ENCODE assay signal across 11 cellular contexts in genomic region chr20:10540636-10541493, GRCh38.
DNase-seq lines count a peak whose midpoint lies in the region; ATAC-seq, FAIRE-seq and TF ChIP-seq lines count a peak whose summit lies in the region.
"Had no signal": no experiment of that assay in that cellular context is flagged by ENCODE, and none has a peak within 500 bp of the region (broad histone marks: within the 10 kb centered on the region; RNA-seq: fewer than 3 reads in every experiment).

No MANE protein-coding gene starts in this region.

- peaks cover 17% of the 10 kb centered on the region for H3K4me1 Mint-ChIP-seq in activated naive CD8-positive, alpha-beta T cell treated with anti-CD3 and anti-CD28 coated beads, Interleukin-2, amount 50 U/mL, for 24 hours
- peaks cover 21 to 29% of the 10 kb centered on the region in 2 experiments for H3K4me1 Mint-ChIP-seq in H9

- H3K18ac ChIP-seq in H9 (ENCODE audit: insufficient read length, low read depth, low read length), result no peak overlapping the region

- no peaks in the 10 kb centered on the region for H3K27me3 ChIP-seq in mammary epithelial cell (ENCODE audit: insufficient read depth, low read length)
- H3K27me3 ChIP-seq in right lobe of liver, result no peaks in the 10 kb centered on the region
- H3K27me3 ChIP-seq in H9 (ENCODE audit: insufficient read depth, low read length), result no peaks in the 10 kb centered on the region

- no peak overlapping the region for H3K56ac ChIP-seq in H9 (ENCODE audit: insufficient read length, low read depth, low read length)

- H3K4me3 ChIP-seq in A549, result peak overlapping the region; percentile 19; the same call in 1 of the 3 replicates
- H3K4me3 ChIP-seq in mammary epithelial cell (replicated peaks in 1 of 3; ENCODE audit: insufficient read depth in 1 of 3, low read depth in 2 of 3, low read length in 3 of 3), result peak overlapping the region in 2 of 3 experiments; percentile 6 to 23
- H3K4me3 ChIP-seq in right lobe of liver, result no peak overlapping the region
- H3K4me3 ChIP-seq: HAP-1, prostate gland had no signal

- no peaks in the 10 kb centered on the region for H3K79me1 ChIP-seq in H9 (ENCODE audit: insufficient read depth, low read depth, low read length, poor library complexity, severe bottlenecking)

- H3K23me2 ChIP-seq in H9 (ENCODE audit: insufficient read length, low read depth, low read length, poor library complexity, severe bottlenecking), result no peaks in the 10 kb centered on the region

- WGBS in A549 (ENCODE audit: missing lambda C conversion rate), result under 1% methylated on average over 4 of the region's 4 CpGs
- WGBS in mammary epithelial cell (ENCODE audit: low coverage, missing lambda C conversion rate), result 0% methylated on average over 3 of the region's 4 CpGs
- WGBS in right lobe of liver (ENCODE audit: insufficient coverage, low coverage, low lambda C conversion rate, missing lambda C conversion rate), result 24% methylated on average over 3 of the region's 4 CpGs
- WGBS in H9 (ENCODE audit: extremely low coverage, insufficient read length, low lambda C conversion rate), result no CpG with 5 or more reads among the region's 4 CpGs

- no peak overlapping the region for H3T11ph ChIP-seq in H9 (ENCODE audit: low read length)

- intact Hi-C loops in mammary epithelial cell (cut with micrococcal nuclease), result no loop called here
- intact Hi-C loops in right lobe of liver (cut with DNase I), result no loop called here

- H3K9me3 Mint-ChIP-seq in activated naive CD8-positive, alpha-beta T cell treated with anti-CD3 and anti-CD28 coated beads, Interleukin-2, amount 50 U/mL, for 24 hours, result no peaks in the 10 kb centered on the region
- no peaks in the 10 kb centered on the region for H3K9me3 Mint-ChIP-seq in H9

- H3K27ac ChIP-seq in A549, result peak overlapping the region; percentile 84 to 92
- H3K27ac ChIP-seq in mammary epithelial cell (ENCODE audit: insufficient read depth, low read depth, low read length), result peak overlapping the region; percentile 97
- peak overlapping the region in 1 of 3 donors; percentile 48 for H3K27ac ChIP-seq in right lobe of liver
- no peak overlapping the region for H3K27ac ChIP-seq in H9 (ENCODE audit: insufficient read length, low read depth, low read length)
- H3K27ac ChIP-seq: prostate gland had no signal

- POLR2A ChIA-PET in A549 (lab: Yijun Ruan, JAX), result no interaction called here

- TF ChIP-seq POLR2A in A549 (IDR thresholded peaks at IDR 0.05; ENCODE audit: low read length) (no peak), right lobe of liver (IDR thresholded peaks at IDR 0.05) (peak; percentile 63)

- H3K36me3 ChIP-seq in mammary epithelial cell (ENCODE audit: insufficient read depth, low read length) (no peaks in the 10 kb centered on the region), right lobe of liver (no peaks in the 10 kb centered on the region)
- H3K36me3 ChIP-seq: HAP-1, prostate gland had no signal

- H3K27ac Mint-ChIP-seq in activated naive CD8-positive, alpha-beta T cell treated with anti-CD3 and anti-CD28 coated beads, Interleukin-2, amount 50 U/mL, for 24 hours, result no peak overlapping the region
- peak overlapping the region in 1 of 3 experiments; percentile 12; a peak in 1 of 7 replicates for H3K27ac Mint-ChIP-seq in H9

- H3K79me2 ChIP-seq in mammary epithelial cell (ENCODE audit: insufficient read depth, low read length) (peaks cover 8% of the 10 kb centered on the region), H9 (ENCODE audit: insufficient read depth, low read length) (no peaks in the 10 kb centered on the region)

- BruUV-seq in mammary epithelial cell (replicated peaks; lab: Mats Ljungman, UMichigan), result TSS peak; percentile 47

- TF ChIP-seq EP300 in A549 (IDR thresholded peaks at IDR 0.05), result peak; percentile 84 to 87; a peak in 4 of 5 replicates

- H2AK5ac ChIP-seq in H9 (ENCODE audit: insufficient read length, low read length), result no peak overlapping the region

- TF ChIP-seq RAD21 in A549 (conservative IDR thresholded peaks at IDR 0.05 in 1 of 2, IDR thresholded peaks at IDR 0.05 in 1 of 2), result peak; percentile 17 to 36; a peak in 2 of 5 replicates

- peak; percentile 37 to 86 for DNase-seq in A549 (ENCODE audit: low read depth in 1 of 2, low spot score in 1 of 2)
- peak; percentile 77 for DNase-seq in HS-5 (ENCODE audit: low read depth)
- DNase-seq in mammary epithelial cell, result peak; percentile 90
- DNase-seq in right lobe of liver, result no peak
- no peak for DNase-seq in activated naive CD8-positive, alpha-beta T cell treated with anti-CD3 and anti-CD28 coated beads, Interleukin-2, amount 50 U/mL, for 24 hours
- no peak for DNase-seq in NK-92 treated with Interleukin-12 subunit alpha and Interleukin-12 subunit beta, amount 100 ng/mL, for 24 hours (lab: John Stamatoyannopoulos, UW)
- no peak for DNase-seq in H9
- DNase-seq: NCI-H748 treated with DMSO at 0.1 percent for 48 hours had no signal

- H4K8ac ChIP-seq in H9 (replicated peaks; ENCODE audit: insufficient read length, low read depth, low read length), result no peak overlapping the region

- in situ Hi-C loops in mammary epithelial cell (cut with MboI; ENCODE audit: low sequenced_read_pairs in 2 of 2), result no loop called here

- H3K36me3 Mint-ChIP-seq in activated naive CD8-positive, alpha-beta T cell treated with anti-CD3 and anti-CD28 coated beads, Interleukin-2, amount 50 U/mL, for 24 hours (ENCODE audit: low read depth), result peaks cover 2% of the 10 kb centered on the region
- H3K36me3 Mint-ChIP-seq in H9 (ENCODE audit: insufficient read depth in 1 of 3, low read depth in 3 of 3), result no peaks in the 10 kb centered on the region

- CTCF ChIA-PET in A549 (lab: Yijun Ruan, JAX), result interaction anchor here (0.9 to 3.0 kb wide), 5 partner anchors 12 to 1004 kb away, joined by 3 to 15 read pairs (median 4); no protein-coding TSS in a partner anchor
- CTCF ChIA-PET in mammary epithelial cell (lab: Charles Lee; ENCODE audit: low non-redundant PET), result no interaction called here

- H2BK5ac ChIP-seq in H9 (ENCODE audit: insufficient read length, low read length), result no peak overlapping the region

- no peak overlapping the region for H2BK15ac ChIP-seq in H9 (ENCODE audit: low read depth, low read length)

- peak; percentile 83 to 87 for ATAC-seq in A549
- peak; percentile 30 to 83 (median 56) for ATAC-seq in right lobe of liver
- ATAC-seq in activated naive CD8-positive, alpha-beta T cell treated with anti-CD3 and anti-CD28 coated beads, Interleukin-2, amount 50 U/mL, for 24 hours, result no peak
- no peak for ATAC-seq in GM18870 (IDR thresholded peaks at IDR 0.05; ENCODE audit: unreplicated experiment)

- H3K27me3 Mint-ChIP-seq in activated naive CD8-positive, alpha-beta T cell treated with anti-CD3 and anti-CD28 coated beads, Interleukin-2, amount 50 U/mL, for 24 hours, result no peaks in the 10 kb centered on the region
- no peaks in the 10 kb centered on the region for H3K27me3 Mint-ChIP-seq in H9 (ENCODE audit: low read depth)

- no peak overlapping the region for H3K4me3 Mint-ChIP-seq in activated naive CD8-positive, alpha-beta T cell treated with anti-CD3 and anti-CD28 coated beads, Interleukin-2, amount 50 U/mL, for 24 hours
- H3K4me3 Mint-ChIP-seq in H9, result no peak overlapping the region

- H3K14ac ChIP-seq in H9 (ENCODE audit: insufficient read depth, low read length), result no peak overlapping the region

- H2BK12ac ChIP-seq in H9 (ENCODE audit: insufficient read length, low read depth, low read length), result no peak overlapping the region

- H2AFZ ChIP-seq in mammary epithelial cell (ENCODE audit: low read depth, low read length) (peak overlapping the region; percentile 63), H9 (ENCODE audit: low read length) (no peak overlapping the region)

- FAIRE-seq in A549 (lab: Jason Lieb, UNC), result peak; percentile 99

- H3K4me2 ChIP-seq in A549, result peak overlapping the region; percentile 90
- H3K4me2 ChIP-seq in mammary epithelial cell (ENCODE audit: insufficient read depth, low read depth, low read length), result peak overlapping the region; percentile 80
- no peak overlapping the region for H3K4me2 ChIP-seq in H9 (ENCODE audit: insufficient read depth, insufficient read length, low read length)

- no peak overlapping the region for H3K23ac ChIP-seq in H9 (ENCODE audit: insufficient read length, low read depth, low read length)

- no peak overlapping the region for H4K5ac ChIP-seq in H9 (ENCODE audit: insufficient read length, low read depth, low read length)

- H3K9me3 ChIP-seq in A549, result no peaks in the 10 kb centered on the region
- H3K9me3 ChIP-seq in mammary epithelial cell (replicated peaks; ENCODE audit: insufficient read depth, low read length), result no peaks in the 10 kb centered on the region
- H3K9me3 ChIP-seq in right lobe of liver, result no peaks in the 10 kb centered on the region
- no peaks in the 10 kb centered on the region for H3K9me3 ChIP-seq in H9 (ENCODE audit: control insufficient read depth, low read depth, low read length)
- H3K9me3 ChIP-seq: HAP-1, prostate gland had no signal

- no peak overlapping the region for H2BK120ac ChIP-seq in H9 (ENCODE audit: low read depth, low read length, poor library complexity, severe bottlenecking)

- H2BK20ac ChIP-seq in H9 (ENCODE audit: low read depth, low read length, poor library complexity, severe bottlenecking), result no peak overlapping the region

- TF ChIP-seq CTCF in A549 (IDR thresholded peaks at IDR 0.05) (no peak), mammary epithelial cell (conservative IDR thresholded peaks at IDR 0.05 in 1 of 2, IDR thresholded peaks at IDR 0.05 in 1 of 2; ENCODE audit: extremely low read depth in 1 of 2, insufficient read depth in 1 of 2, low read depth in 1 of 2, low read length in 2 of 2) (no peak), right lobe of liver (IDR thresholded peaks at IDR 0.05) (no peak), H9 (conservative IDR thresholded peaks at IDR 0.05) (no peak)

- H3K9ac ChIP-seq in mammary epithelial cell (ENCODE audit: insufficient read depth, low read length), result peak overlapping the region; percentile 84
- no peak overlapping the region for H3K9ac ChIP-seq in H9 (ENCODE audit: extremely low read depth, insufficient read length, low read length)

- dilution Hi-C loops in mammary epithelial cell (cut with HindIII; ENCODE audit: low sequenced_read_pairs), result no loop called here

- H3K4me1 ChIP-seq in A549 (peaks cover 82% of the 10 kb centered on the region), mammary epithelial cell (ENCODE audit: insufficient read depth, low read length) (peaks cover 35% of the 10 kb centered on the region), right lobe of liver (peaks cover 0 to 14% (median 0%) of the 10 kb centered on the region in 4 donors), H9 (ENCODE audit: insufficient read depth, low read length) (peaks cover 7% of the 10 kb centered on the region; the same call in 1 of the 2 replicates)
- H3K4me1 ChIP-seq: HAP-1, prostate gland had no signal

- H3K4ac ChIP-seq in H9 (ENCODE audit: low read depth, low read length), result no peak overlapping the region

- H4K91ac ChIP-seq in H9 (ENCODE audit: insufficient read length, low read depth, low read length), result no peak overlapping the region

- H4K20me1 ChIP-seq in mammary epithelial cell (ENCODE audit: insufficient read depth, low read length) (no peaks in the 10 kb centered on the region), H9 (ENCODE audit: control insufficient read depth, insufficient read depth, insufficient read length) (no peaks in the 10 kb centered on the region)

TF ChIP-seq in A549, 52 proteins besides CTCF, POLR2A, EP300 and RAD21 (continues in another document):
- no peak for TF ChIP-seq NFE2L2 (conservative IDR thresholded peaks at IDR 0.05; ENCODE audit: low read length)
- no peak for TF ChIP-seq TP53 (CRISPR knock-in tag; IDR thresholded peaks at IDR 0.05)
- TF ChIP-seq JUN (IDR thresholded peaks at IDR 0.05), result peak; percentile 94

Comparison
In these comparisons a context has a peak if more than half of its experiments do, and no peak if none do; other contexts are left out.
1. ATAC-seq: peak in A549 (2 of 2) and right lobe of liver (4 of 4); none in activated naive CD8-positive, alpha-beta T cell treated with anti-CD3 and anti-CD28 coated beads, Interleukin-2, amount 50 U/mL, for 24 hours (single experiment) and GM18870 (single experiment).
2. DNase-seq: peak in A549 (2 of 2), HS-5 (single experiment) and mammary epithelial cell (single experiment); none in right lobe of liver (0 of 3), activated naive CD8-positive, alpha-beta T cell treated with anti-CD3 and anti-CD28 coated beads, Interleukin-2, amount 50 U/mL, for 24 hours (single experiment), NK-92 treated with Interleukin-12 subunit alpha and Interleukin-12 subunit beta, amount 100 ng/mL, for 24 hours (single experiment) and H9 (single experiment).
3. H3K4me3 ChIP-seq: peak in A549 (single experiment) and mammary epithelial cell (2 of 3); none in right lobe of liver (0 of 3).